ENCODE assay signal across 28 cellular contexts in the genomic region with DNA sequence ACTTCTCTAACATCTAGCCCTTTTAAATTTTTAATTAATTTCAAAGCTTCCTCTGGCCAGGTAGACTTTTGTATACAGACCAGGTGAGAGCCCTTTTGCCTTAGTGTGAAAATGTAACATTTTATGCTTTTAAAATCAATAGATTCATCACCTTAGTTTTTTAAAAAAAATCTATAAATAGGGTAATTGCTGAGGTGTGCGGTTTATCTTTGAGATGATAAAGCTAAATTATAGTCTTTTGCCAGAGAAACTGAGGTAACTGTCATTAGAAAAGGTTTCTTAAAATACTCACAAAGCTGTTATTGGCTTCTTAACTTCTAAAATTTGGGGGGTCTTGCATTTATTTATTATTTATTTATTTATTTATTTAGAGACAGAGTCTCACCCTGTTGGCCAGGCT.
"Had no signal": no experiment of that assay in that cellular context is flagged by ENCODE, and none has a peak within 500 bp of the region (broad histone marks: within the 10 kb centered on the region; RNA-seq: fewer than 3 reads in every experiment).

No MANE protein-coding gene starts in this region.

- H3K79me2 ChIP-seq: parathyroid adenoma had no signal

- DNase-seq: natural killer cell; occipital lobe; ovary; psoas muscle; right cardiac atrium; spleen; stimulated activated CD4-positive, alpha-beta T cell treated with anti-CD3 and anti-CD28 coated beads, Interleukin-12 subunit alpha, Interleukin-12 subunit beta, amount 100 ng/mL, for 4 hours; stimulated activated CD4-positive, alpha-beta T cell treated with anti-CD3 and anti-CD28 coated beads, Interleukin-1b, Interleukin-23, amount 100 ng/mL, for 48 hours; stimulated activated CD4-positive, alpha-beta T cell treated with anti-CD3 and anti-CD28 coated beads, Interleukin-4, amount 100 ng/mL, for 1 hour; stimulated activated CD4-positive, alpha-beta T cell treated with anti-CD3 and anti-CD28 coated beads, Interleukin-4, amount 100 ng/mL, for 4 hours; stimulated activated CD8-positive, alpha-beta memory T cell treated with anti-CD3 and anti-CD28 coated beads, Interleukin-4, amount 100 ng/mL, for 48 hours; stimulated activated naive B cell treated with anti-CD40 and anti-IgM and Interleukin-4, amounts not matched to agents 10 μg/mL and 1 μg/mL and 100 μg/mL, for 72 hours; stimulated activated naive CD4-positive, alpha-beta T cell treated with Interleukin-2 at 50 U/mL for 16 hours; stomach; thyroid gland; trophoblast cell; upper lobe of left lung had no signal

- H3K27ac Mint-ChIP-seq: natural killer cell; nephron; stimulated activated naive B cell treated with anti-CD40 and anti-IgM and Interleukin-4, amounts not matched to agents 10 μg/mL and 1 μg/mL and 100 μg/mL, for 72 hours; stimulated activated naive CD8-positive, alpha-beta T cell treated with anti-CD3 and anti-CD28 coated beads, Interleukin-15, Interleukin-2, amounts not matched to agents 100 ng/mL and 50 ng/mL, for 24 hours had no signal

- H3K4me3 ChIP-seq: neural progenitor cell, ovary, psoas muscle, skin epidermis, smooth muscle cell, spleen, stomach, thoracic aorta, thyroid gland, tibial nerve, upper lobe of left lung, vagina had no signal

- H3K36me3 Mint-ChIP-seq: natural killer cell had no signal

- H3K27me3 ChIP-seq: neural progenitor cell, ovary, spleen, stomach, thyroid gland, tibial nerve, upper lobe of left lung, vagina had no signal

- H3K9me3 Mint-ChIP-seq: natural killer cell; nephron; neural progenitor cell; stimulated activated naive B cell treated with anti-CD40 and anti-IgM and Interleukin-4, amounts not matched to agents 10 μg/mL and 1 μg/mL and 100 μg/mL, for 72 hours; stimulated activated naive CD8-positive, alpha-beta T cell treated with anti-CD3 and anti-CD28 coated beads, Interleukin-15, Interleukin-2, amounts not matched to agents 100 ng/mL and 50 ng/mL, for 24 hours had no signal

- H2AFZ ChIP-seq: neural progenitor cell, parathyroid adenoma had no signal

- H3K27me3 Mint-ChIP-seq: progenitor cell of endocrine pancreas; stimulated activated naive B cell treated with anti-CD40 and anti-IgM and Interleukin-4, amounts not matched to agents 10 μg/mL and 1 μg/mL and 100 μg/mL, for 72 hours; stimulated activated naive CD8-positive, alpha-beta T cell treated with anti-CD3 and anti-CD28 coated beads, Interleukin-15, Interleukin-2, amounts not matched to agents 100 ng/mL and 50 ng/mL, for 24 hours had no signal

- H3K9me3 ChIP-seq: ovary, psoas muscle, spleen, stomach, thoracic aorta, thyroid gland, tibial nerve, upper lobe of left lung, vagina had no signal

- H3K27ac ChIP-seq: neural progenitor cell, ovary, parathyroid adenoma, psoas muscle, skin epidermis, spleen, stomach, thoracic aorta, thyroid gland, tibial nerve, upper lobe of left lung, vagina had no signal

- H3K4me3 Mint-ChIP-seq: natural killer cell; nephron; neural progenitor cell; stimulated activated naive B cell treated with anti-CD40 and anti-IgM and Interleukin-4, amounts not matched to agents 10 μg/mL and 1 μg/mL and 100 μg/mL, for 72 hours; stimulated activated naive CD8-positive, alpha-beta T cell treated with anti-CD3 and anti-CD28 coated beads, Interleukin-15, Interleukin-2, amounts not matched to agents 100 ng/mL and 50 ng/mL, for 24 hours had no signal

- H3K9ac ChIP-seq: neural progenitor cell, parathyroid adenoma had no signal

- H3K4me1 Mint-ChIP-seq: nephron; stimulated activated naive B cell treated with anti-CD40 and anti-IgM and Interleukin-4, amounts not matched to agents 10 μg/mL and 1 μg/mL and 100 μg/mL, for 72 hours had no signal

- H3K36me3 ChIP-seq: ovary had no signal

- ATAC-seq: natural killer cell; psoas muscle; right cardiac atrium; stimulated activated naive B cell treated with anti-CD40 and anti-IgM and Interleukin-4, amounts not matched to agents 10 μg/mL and 1 μg/mL and 100 μg/mL, for 72 hours had no signal

- H3K4me2 ChIP-seq: neural progenitor cell, smooth muscle cell had no signal

- H3K4me1 ChIP-seq: neural progenitor cell, parathyroid adenoma, psoas muscle, spleen, thyroid gland, vagina had no signal

- FAIRE-seq: urothelium cell line had no signal
